Comparison of ENCODE assay signal across 1 cellular context in the genomic region with DNA sequence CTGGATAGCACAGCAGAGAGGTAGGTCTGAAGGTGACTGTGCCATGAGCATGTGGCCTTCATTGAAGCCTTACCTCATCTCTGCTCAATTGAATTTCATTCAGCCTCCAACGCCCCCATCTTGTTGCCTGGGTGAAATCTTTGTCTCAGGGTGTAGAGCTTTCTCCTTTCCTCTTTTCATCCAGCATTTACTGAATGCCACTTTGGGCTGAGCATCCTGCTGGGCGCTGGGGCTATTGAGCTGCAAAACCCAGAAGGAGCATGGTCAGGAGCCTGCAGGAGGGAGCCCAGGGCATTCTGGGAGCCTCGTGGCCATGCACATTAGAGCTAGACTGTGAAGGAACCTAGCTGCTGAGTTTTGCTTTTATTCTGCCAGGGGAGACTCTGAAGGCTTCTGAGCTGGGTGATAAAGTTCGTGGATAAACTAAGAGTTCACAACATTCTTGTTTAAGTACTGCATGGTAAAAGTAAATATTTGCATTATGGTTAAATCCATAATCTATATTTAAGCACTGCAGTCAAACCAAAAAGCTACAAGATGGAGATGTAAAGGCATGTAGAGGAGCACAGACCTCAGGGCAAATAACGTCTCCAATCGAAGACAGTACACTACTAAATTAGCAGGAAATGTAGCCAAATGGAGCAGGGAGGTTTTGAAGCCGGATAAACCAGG.
TF ChIP-seq lines count a peak whose summit lies in the region.

No MANE protein-coding gene starts in this region.

TF ChIP-seq in WTC11, 78 proteins besides CTCF, POLR2A, EP300 and RAD21 (continued from another document):
- TF ChIP-seq, protein P1, sequence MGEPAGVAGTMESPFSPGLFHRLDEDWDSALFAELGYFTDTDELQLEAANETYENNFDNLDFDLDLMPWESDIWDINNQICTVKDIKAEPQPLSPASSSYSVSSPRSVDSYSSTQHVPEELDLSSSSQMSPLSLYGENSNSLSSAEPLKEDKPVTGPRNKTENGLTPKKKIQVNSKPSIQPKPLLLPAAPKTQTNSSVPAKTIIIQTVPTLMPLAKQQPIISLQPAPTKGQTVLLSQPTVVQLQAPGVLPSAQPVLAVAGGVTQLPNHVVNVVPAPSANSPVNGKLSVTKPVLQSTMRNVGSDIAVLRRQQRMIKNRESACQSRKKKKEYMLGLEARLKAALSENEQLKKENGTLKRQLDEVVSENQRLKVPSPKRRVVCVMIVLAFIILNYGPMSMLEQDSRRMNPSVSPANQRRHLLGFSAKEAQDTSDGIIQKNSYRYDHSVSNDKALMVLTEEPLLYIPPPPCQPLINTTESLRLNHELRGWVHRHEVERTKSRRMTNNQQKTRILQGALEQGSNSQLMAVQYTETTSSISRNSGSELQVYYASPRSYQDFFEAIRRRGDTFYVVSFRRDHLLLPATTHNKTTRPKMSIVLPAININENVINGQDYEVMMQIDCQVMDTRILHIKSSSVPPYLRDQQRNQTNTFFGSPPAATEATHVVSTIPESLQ (CRISPR knock-in tag; IDR thresholded peaks at IDR 0.05): no peak
- TF ChIP-seq OVOL2 (CRISPR knock-in tag; IDR thresholded peaks at IDR 0.05; ENCODE audit: borderline replicate concordance) (no peak), JUN (CRISPR knock-in tag; IDR thresholded peaks at IDR 0.05) (no peak), RORB (CRISPR knock-in tag; IDR thresholded peaks at IDR 0.05) (no peak), ZNF219 (CRISPR knock-in tag; IDR thresholded peaks at IDR 0.05; ENCODE audit: borderline replicate concordance) (no peak), MXD4 (CRISPR knock-in tag; IDR thresholded peaks at IDR 0.05; ENCODE audit: borderline replicate concordance) (no peak), NR1H2 (CRISPR knock-in tag; IDR thresholded peaks at IDR 0.05) (no peak), MAX (CRISPR knock-in tag; IDR thresholded peaks at IDR 0.05) (peak; percentile 90), ESRRA (CRISPR knock-in tag; IDR thresholded peaks at IDR 0.05; ENCODE audit: borderline replicate concordance) (no peak), ETV6 (CRISPR knock-in tag; IDR thresholded peaks at IDR 0.05) (0 out of 2 replicates have a peak, but pooled peaks have one; percentile 40), SOX15 (CRISPR knock-in tag; IDR thresholded peaks at IDR 0.05) (no peak), CREB1 (CRISPR knock-in tag; IDR thresholded peaks at IDR 0.05) (0 out of 2 replicates have a peak, but pooled peaks have one; percentile 46)
- TF ChIP-seq, protein P2, sequence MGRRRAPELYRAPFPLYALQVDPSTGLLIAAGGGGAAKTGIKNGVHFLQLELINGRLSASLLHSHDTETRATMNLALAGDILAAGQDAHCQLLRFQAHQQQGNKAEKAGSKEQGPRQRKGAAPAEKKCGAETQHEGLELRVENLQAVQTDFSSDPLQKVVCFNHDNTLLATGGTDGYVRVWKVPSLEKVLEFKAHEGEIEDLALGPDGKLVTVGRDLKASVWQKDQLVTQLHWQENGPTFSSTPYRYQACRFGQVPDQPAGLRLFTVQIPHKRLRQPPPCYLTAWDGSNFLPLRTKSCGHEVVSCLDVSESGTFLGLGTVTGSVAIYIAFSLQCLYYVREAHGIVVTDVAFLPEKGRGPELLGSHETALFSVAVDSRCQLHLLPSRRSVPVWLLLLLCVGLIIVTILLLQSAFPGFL (CRISPR knock-in tag; IDR thresholded peaks at IDR 0.05; ENCODE audit: borderline replicate concordance): no peak
- TF ChIP-seq, protein P3, sequence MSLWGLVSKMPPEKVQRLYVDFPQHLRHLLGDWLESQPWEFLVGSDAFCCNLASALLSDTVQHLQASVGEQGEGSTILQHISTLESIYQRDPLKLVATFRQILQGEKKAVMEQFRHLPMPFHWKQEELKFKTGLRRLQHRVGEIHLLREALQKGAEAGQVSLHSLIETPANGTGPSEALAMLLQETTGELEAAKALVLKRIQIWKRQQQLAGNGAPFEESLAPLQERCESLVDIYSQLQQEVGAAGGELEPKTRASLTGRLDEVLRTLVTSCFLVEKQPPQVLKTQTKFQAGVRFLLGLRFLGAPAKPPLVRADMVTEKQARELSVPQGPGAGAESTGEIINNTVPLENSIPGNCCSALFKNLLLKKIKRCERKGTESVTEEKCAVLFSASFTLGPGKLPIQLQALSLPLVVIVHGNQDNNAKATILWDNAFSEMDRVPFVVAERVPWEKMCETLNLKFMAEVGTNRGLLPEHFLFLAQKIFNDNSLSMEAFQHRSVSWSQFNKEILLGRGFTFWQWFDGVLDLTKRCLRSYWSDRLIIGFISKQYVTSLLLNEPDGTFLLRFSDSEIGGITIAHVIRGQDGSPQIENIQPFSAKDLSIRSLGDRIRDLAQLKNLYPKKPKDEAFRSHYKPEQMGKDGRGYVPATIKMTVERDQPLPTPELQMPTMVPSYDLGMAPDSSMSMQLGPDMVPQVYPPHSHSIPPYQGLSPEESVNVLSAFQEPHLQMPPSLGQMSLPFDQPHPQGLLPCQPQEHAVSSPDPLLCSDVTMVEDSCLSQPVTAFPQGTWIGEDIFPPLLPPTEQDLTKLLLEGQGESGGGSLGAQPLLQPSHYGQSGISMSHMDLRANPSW (CRISPR knock-in tag; conservative IDR thresholded peaks at IDR 0.05; ENCODE audit: low read depth): no peak
